Comparison of ENCODE assay signal across 14 cellular contexts in the genomic region with DNA sequence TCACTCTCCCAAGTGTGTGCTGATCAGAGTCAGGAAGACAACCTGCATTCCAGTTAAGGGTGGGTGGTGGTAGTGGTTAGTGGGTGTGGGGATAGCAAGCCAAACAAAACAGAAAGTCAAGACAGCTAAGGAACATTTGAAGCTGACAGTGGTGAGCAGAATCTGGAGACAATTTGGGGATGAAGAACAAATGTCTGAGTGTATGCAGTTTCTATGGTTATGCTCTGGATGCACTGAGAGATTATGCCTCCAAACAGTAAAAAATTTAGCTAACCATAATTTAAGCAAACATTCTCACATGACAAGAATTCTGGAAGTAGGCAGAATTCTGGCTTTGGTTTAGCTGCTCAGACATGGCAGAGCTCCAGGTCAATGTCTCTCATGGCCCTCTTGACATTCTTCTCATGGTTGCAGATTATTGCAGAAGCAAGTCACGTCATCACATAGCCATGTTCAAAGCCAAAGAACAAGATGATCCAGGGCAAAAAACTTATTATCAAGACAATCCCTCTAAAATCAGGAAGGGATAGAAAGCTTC.
DNase-seq lines count a peak whose midpoint lies in the region; ATAC-seq, FAIRE-seq and TF ChIP-seq lines count a peak whose summit lies in the region.
"Had no signal": no experiment of that assay in that cellular context is flagged by ENCODE, and none has a peak within 500 bp of the region (broad histone marks: within the 10 kb centered on the region; RNA-seq: fewer than 3 reads in every experiment).

No MANE protein-coding gene starts in this region.

- no peaks in the 10 kb centered on the region for H3K36me3 Mint-ChIP-seq in WTC11
- no peaks in the 10 kb centered on the region for H3K36me3 Mint-ChIP-seq in endothelial cell (ENCODE audit: low read depth, unreplicated experiment)

- H3K9me3 ChIP-seq in kidney (ENCODE audit: control insufficient read depth in 1 of 2, low read length in 2 of 2): no peaks in the 10 kb centered on the region

- DNase-seq in HFF-Myc (ENCODE audit: extremely low read depth, low read depth) (peak; percentile 24), cardiac fibroblast (ENCODE audit: low read depth in 2 of 2) (peak; percentile 95 to 97), kidney (peak; percentile 37), stromal cell of bone marrow (ENCODE audit: low read depth) (peak; percentile 96), NK-92 (lab: John Stamatoyannopoulos, UW; ENCODE audit: unreplicated experiment) (no peak), WTC11 (ENCODE audit: low spot score) (no peak), endothelial cell (ENCODE audit: low spot score) (no peak)
- DNase-seq in NK-92 treated with Interleukin-12 subunit alpha and Interleukin-12 subunit beta, amount 100 ng/mL, for 24 hours (lab: John Stamatoyannopoulos, UW): no peak
- DNase-seq: activated CD4-positive, CD25-positive, alpha-beta regulatory T cell; DMS79; GOT3; NCI-H1417 had no signal

- H3K27me3 Mint-ChIP-seq in WTC11 (ENCODE audit: low read depth) (no peaks in the 10 kb centered on the region), endothelial cell (ENCODE audit: unreplicated experiment) (no peaks in the 10 kb centered on the region)

- H3K9me3 Mint-ChIP-seq in WTC11 (0 out of 2 replicates have a peak, but pooled peaks cover 5% of the 10 kb centered on the region), endothelial cell (ENCODE audit: unreplicated experiment) (no peaks in the 10 kb centered on the region)

- H3K4me1 ChIP-seq in kidney (ENCODE audit: control insufficient read depth in 1 of 2, insufficient read depth in 1 of 2, low read depth in 1 of 2, low read length in 2 of 2): no peaks in the 10 kb centered on the region

- H3K4me3 ChIP-seq in HFF-Myc (replicated peaks; ENCODE audit: low read depth, low read length): no peak overlapping the region
- H3K4me3 ChIP-seq in cardiac fibroblast (replicated peaks in 1 of 2; ENCODE audit: low read depth in 2 of 2, low read length in 2 of 2): no peak overlapping the region
- no peak overlapping the region for H3K4me3 ChIP-seq in kidney (ENCODE audit: low read length in 2 of 2)

- intact Hi-C loops in kidney (cut with DNase I): no loop called here

- H3K27ac ChIP-seq in kidney (ENCODE audit: low read depth in 2 of 2, low read length in 2 of 2): no peak overlapping the region

- H3K4me3 Mint-ChIP-seq in WTC11: no peak overlapping the region
- no peak overlapping the region for H3K4me3 Mint-ChIP-seq in endothelial cell (ENCODE audit: unreplicated experiment)

- no peak for FAIRE-seq in kidney (lab: Jason Lieb, UNC)
- FAIRE-seq: keratinocyte, RCC 7860 had no signal

- CTCF ChIA-PET in WTC11 (lab: Charles Lee): no interaction called here

- POLR2A ChIA-PET in WTC11 (lab: Charles Lee): no interaction called here

- no peak for ATAC-seq in WTC11

- no peak overlapping the region for H3K9ac ChIP-seq in kidney (ENCODE audit: low read length in 2 of 2)

- H3K4me1 Mint-ChIP-seq in WTC11 (peaks cover 32% of the 10 kb centered on the region), endothelial cell (ENCODE audit: unreplicated experiment) (peaks cover 3% of the 10 kb centered on the region)

- TF ChIP-seq CTCF in HFF-Myc (IDR thresholded peaks at IDR 0.05; ENCODE audit: low read depth, low read length, missing control alignments) (no peak), cardiac fibroblast (IDR thresholded peaks at IDR 0.05; ENCODE audit: low read depth, low read length) (no peak), kidney (IDR thresholded peaks at IDR 0.05; ENCODE audit: borderline replicate concordance, extremely low read depth, insufficient read depth) (no peak), WTC11 (IDR thresholded peaks at IDR 0.05) (no peak), endothelial cell (IDR thresholded peaks at IDR 0.05; ENCODE audit: unreplicated experiment) (no peak)

- H3K36me3 ChIP-seq in kidney (ENCODE audit: control insufficient read depth in 1 of 2, insufficient read depth in 2 of 2, low read length in 2 of 2): no peaks in the 10 kb centered on the region

- H3K27ac Mint-ChIP-seq in WTC11: no peak overlapping the region
- no peak overlapping the region for H3K27ac Mint-ChIP-seq in endothelial cell (ENCODE audit: unreplicated experiment)

TF ChIP-seq in WTC11, 78 proteins besides CTCF, POLR2A, EP300 and RAD21:
- no peak for TF ChIP-seq FOXP1 (CRISPR knock-in tag; IDR thresholded peaks at IDR 0.05; ENCODE audit: borderline replicate concordance)
- TF ChIP-seq ATF1 (CRISPR knock-in tag; IDR thresholded peaks at IDR 0.05): no peak
- TF ChIP-seq, protein P1, sequence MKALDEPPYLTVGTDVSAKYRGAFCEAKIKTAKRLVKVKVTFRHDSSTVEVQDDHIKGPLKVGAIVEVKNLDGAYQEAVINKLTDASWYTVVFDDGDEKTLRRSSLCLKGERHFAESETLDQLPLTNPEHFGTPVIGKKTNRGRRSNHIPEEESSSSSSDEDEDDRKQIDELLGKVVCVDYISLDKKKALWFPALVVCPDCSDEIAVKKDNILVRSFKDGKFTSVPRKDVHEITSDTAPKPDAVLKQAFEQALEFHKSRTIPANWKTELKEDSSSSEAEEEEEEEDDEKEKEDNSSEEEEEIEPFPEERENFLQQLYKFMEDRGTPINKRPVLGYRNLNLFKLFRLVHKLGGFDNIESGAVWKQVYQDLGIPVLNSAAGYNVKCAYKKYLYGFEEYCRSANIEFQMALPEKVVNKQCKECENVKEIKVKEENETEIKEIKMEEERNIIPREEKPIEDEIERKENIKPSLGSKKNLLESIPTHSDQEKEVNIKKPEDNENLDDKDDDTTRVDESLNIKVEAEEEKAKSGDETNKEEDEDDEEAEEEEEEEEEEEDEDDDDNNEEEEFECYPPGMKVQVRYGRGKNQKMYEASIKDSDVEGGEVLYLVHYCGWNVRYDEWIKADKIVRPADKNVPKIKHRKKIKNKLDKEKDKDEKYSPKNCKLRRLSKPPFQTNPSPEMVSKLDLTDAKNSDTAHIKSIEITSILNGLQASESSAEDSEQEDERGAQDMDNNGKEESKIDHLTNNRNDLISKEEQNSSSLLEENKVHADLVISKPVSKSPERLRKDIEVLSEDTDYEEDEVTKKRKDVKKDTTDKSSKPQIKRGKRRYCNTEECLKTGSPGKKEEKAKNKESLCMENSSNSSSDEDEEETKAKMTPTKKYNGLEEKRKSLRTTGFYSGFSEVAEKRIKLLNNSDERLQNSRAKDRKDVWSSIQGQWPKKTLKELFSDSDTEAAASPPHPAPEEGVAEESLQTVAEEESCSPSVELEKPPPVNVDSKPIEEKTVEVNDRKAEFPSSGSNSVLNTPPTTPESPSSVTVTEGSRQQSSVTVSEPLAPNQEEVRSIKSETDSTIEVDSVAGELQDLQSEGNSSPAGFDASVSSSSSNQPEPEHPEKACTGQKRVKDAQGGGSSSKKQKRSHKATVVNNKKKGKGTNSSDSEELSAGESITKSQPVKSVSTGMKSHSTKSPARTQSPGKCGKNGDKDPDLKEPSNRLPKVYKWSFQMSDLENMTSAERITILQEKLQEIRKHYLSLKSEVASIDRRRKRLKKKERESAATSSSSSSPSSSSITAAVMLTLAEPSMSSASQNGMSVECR (CRISPR knock-in tag; IDR thresholded peaks at IDR 0.05; ENCODE audit: borderline replicate concordance): no peak
- no peak for TF ChIP-seq KAT7 (CRISPR knock-in tag; IDR thresholded peaks at IDR 0.05; ENCODE audit: borderline replicate concordance)
- TF ChIP-seq JAZF1 (CRISPR knock-in tag; IDR thresholded peaks at IDR 0.05): no peak
- TF ChIP-seq, protein P2, sequence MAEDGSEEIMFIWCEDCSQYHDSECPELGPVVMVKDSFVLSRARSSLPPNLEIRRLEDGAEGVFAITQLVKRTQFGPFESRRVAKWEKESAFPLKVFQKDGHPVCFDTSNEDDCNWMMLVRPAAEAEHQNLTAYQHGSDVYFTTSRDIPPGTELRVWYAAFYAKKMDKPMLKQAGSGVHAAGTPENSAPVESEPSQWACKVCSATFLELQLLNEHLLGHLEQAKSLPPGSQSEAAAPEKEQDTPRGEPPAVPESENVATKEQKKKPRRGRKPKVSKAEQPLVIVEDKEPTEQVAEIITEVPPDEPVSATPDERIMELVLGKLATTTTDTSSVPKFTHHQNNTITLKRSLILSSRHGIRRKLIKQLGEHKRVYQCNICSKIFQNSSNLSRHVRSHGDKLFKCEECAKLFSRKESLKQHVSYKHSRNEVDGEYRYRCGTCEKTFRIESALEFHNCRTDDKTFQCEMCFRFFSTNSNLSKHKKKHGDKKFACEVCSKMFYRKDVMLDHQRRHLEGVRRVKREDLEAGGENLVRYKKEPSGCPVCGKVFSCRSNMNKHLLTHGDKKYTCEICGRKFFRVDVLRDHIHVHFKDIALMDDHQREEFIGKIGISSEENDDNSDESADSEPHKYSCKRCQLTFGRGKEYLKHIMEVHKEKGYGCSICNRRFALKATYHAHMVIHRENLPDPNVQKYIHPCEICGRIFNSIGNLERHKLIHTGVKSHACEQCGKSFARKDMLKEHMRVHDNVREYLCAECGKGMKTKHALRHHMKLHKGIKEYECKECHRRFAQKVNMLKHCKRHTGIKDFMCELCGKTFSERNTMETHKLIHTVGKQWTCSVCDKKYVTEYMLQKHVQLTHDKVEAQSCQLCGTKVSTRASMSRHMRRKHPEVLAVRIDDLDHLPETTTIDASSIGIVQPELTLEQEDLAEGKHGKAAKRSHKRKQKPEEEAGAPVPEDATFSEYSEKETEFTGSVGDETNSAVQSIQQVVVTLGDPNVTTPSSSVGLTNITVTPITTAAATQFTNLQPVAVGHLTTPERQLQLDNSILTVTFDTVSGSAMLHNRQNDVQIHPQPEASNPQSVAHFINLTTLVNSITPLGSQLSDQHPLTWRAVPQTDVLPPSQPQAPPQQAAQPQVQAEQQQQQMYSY (CRISPR knock-in tag; IDR thresholded peaks at IDR 0.05): no peak
- TF ChIP-seq SMAD4 (CRISPR knock-in tag; IDR thresholded peaks at IDR 0.05): no peak
- TF ChIP-seq TEAD4 (CRISPR knock-in tag; IDR thresholded peaks at IDR 0.05): no peak

Comparison
In these comparisons a context has a peak if more than half of its experiments do, and no peak if none do; other contexts are left out.
1. DNase-seq: peak in HFF-Myc (single experiment), cardiac fibroblast (2 of 2), kidney (single experiment) and stromal cell of bone marrow (single experiment); none in NK-92 (single experiment), WTC11 (single experiment), endothelial cell (single experiment) and NK-92 treated with Interleukin-12 subunit alpha and Interleukin-12 subunit beta, amount 100 ng/mL, for 24 hours (single experiment).